In the genomic region with DNA sequence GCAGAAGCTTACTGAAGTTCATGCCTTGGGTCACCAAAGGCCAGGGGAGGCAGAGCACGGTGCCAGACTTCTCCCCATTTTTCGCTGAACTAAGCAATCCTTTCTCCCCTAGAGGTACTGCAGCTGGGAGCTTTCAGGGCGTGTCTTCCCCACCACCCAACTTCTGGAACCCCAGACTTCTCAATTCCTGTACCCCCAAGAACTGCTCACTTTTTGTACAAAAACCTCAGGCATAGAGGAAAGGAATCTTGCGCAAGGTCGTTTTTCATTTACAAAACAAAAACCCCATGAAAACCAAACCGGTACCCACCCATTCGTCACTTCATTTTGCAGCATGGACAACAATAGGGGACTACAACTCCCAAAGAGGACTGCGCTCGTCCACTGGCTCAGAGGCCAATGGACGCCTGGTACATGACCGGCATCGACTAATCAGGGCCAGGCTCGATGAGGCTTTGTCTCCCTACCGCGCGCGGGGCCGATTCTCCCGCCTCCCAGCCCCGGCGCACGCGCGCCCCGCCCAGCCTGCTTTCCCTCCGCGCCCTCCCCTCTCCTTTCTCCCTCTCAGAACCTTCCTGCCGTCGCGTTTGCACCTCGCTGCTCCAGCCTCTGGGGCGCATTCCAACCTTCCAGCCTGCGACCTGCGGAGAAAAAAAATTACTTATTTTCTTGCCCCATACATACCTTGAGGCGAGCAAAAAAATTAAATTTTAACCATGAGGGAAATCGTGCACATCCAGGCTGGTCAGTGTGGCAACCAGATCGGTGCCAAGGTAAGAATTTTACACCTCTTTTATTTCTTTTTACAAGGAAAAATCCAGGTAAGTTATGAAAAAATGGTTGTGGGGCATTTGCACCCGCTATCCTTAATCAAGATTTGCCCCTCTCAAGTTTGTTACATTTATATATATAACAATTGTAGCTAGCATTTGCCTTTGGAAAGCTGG, we compare ENCODE assay signal across 8 cellular contexts. TPM values are rescaled to one million over a fixed set of nuclear protein-coding genes. Genes with fewer than 3 reads are reported as not detected.
DNase-seq lines count a peak whose midpoint lies in the region; ATAC-seq and TF ChIP-seq lines count a peak whose summit lies in the region.

A gene (plus strand): TSS at position 562 of the 947 bp plus-strand sequence. CDS start 155 bp downstream, at position 717.

- DNase-seq in DMS79 (lab: John Stamatoyannopoulos, UW), result peak; percentile 96
- peak; percentile 95 for DNase-seq in MG63
- peak; percentile 94 to 97 for DNase-seq in SHP77 (lab: John Stamatoyannopoulos, UW)
- peak; percentile 93 for DNase-seq in activated T-helper 9 cell treated with anti-CD3 and anti-CD28 coated beads, Interleukin-2, amount 50 U/mL, for 16 hours (ENCODE audit: low read depth)
- DNase-seq in fibroblast of mammary gland (ENCODE audit: low read depth), result peak; percentile 97
- peak; percentile 88 to 96 (median 94) for DNase-seq in naive thymus-derived CD8-positive, alpha-beta T cell
- DNase-seq in stimulated activated naive B cell treated with anti-CD40 and anti-IgM and Interleukin-4, amounts not matched to agents 10 μg/mL and 1 μg/mL and 100 μg/mL, for 72 hours, result peak; percentile 90

- POLR2A ChIA-PET in naive thymus-derived CD8-positive, alpha-beta T cell (lab: Charles Lee), result interaction anchor here (0.5 to 14.3 kb wide), 10 partner anchors 11 to 229 kb away, joined by 3 to 594 read pairs (median 14); a partner anchor contains a TSS

- H3K36me3 Mint-ChIP-seq in naive thymus-derived CD8-positive, alpha-beta T cell, result peaks cover 0 to 36% (median 13%) of the 10 kb centered on the region in 3 donors
- peaks cover 49 to 73% of the 10 kb centered on the region in 2 donors for H3K36me3 Mint-ChIP-seq in stimulated activated naive B cell treated with anti-CD40 and anti-IgM and Interleukin-4, amounts not matched to agents 10 μg/mL and 1 μg/mL and 100 μg/mL, for 72 hours

- peak within 1 kb of the TSS; percentile 87 to 99 (median 98) for H3K4me3 Mint-ChIP-seq in naive thymus-derived CD8-positive, alpha-beta T cell
- H3K4me3 Mint-ChIP-seq in stimulated activated naive B cell treated with anti-CD40 and anti-IgM and Interleukin-4, amounts not matched to agents 10 μg/mL and 1 μg/mL and 100 μg/mL, for 72 hours, result peak within 1 kb of the TSS; percentile 86 to 95

- no peaks in the 10 kb centered on the region for H3K27me3 Mint-ChIP-seq in naive thymus-derived CD8-positive, alpha-beta T cell
- H3K27me3 Mint-ChIP-seq in stimulated activated naive B cell treated with anti-CD40 and anti-IgM and Interleukin-4, amounts not matched to agents 10 μg/mL and 1 μg/mL and 100 μg/mL, for 72 hours, result no peaks in the 10 kb centered on the region

- peak; percentile 38 for ATAC-seq in GM21825 (IDR thresholded peaks at IDR 0.05; ENCODE audit: unreplicated experiment)
- peak; percentile 66 to 68 for ATAC-seq in naive thymus-derived CD8-positive, alpha-beta T cell
- peak; percentile 66 to 68 for ATAC-seq in stimulated activated naive B cell treated with anti-CD40 and anti-IgM and Interleukin-4, amounts not matched to agents 10 μg/mL and 1 μg/mL and 100 μg/mL, for 72 hours (replicated peaks)

- peaks cover 36 to 76% (median 68%) of the 10 kb centered on the region in 4 donors for H3K4me1 Mint-ChIP-seq in naive thymus-derived CD8-positive, alpha-beta T cell
- peaks cover 38 to 67% of the 10 kb centered on the region in 2 donors for H3K4me1 Mint-ChIP-seq in stimulated activated naive B cell treated with anti-CD40 and anti-IgM and Interleukin-4, amounts not matched to agents 10 μg/mL and 1 μg/mL and 100 μg/mL, for 72 hours

- H3K4me3 ChIP-seq in MG63 (peak within 1 kb of the TSS; percentile 97), fibroblast of mammary gland (ENCODE audit: control insufficient read depth, low read depth, low read length) (peak within 1 kb of the TSS; percentile 100)

- no peaks in the 10 kb centered on the region for H3K9me3 ChIP-seq in MG63

- no peaks in the 10 kb centered on the region for H3K9me3 Mint-ChIP-seq in naive thymus-derived CD8-positive, alpha-beta T cell
- H3K9me3 Mint-ChIP-seq in stimulated activated naive B cell treated with anti-CD40 and anti-IgM and Interleukin-4, amounts not matched to agents 10 μg/mL and 1 μg/mL and 100 μg/mL, for 72 hours, result peaks cover 0 to 2% of the 10 kb centered on the region in 2 donors

- peak within 1 kb of the TSS; percentile 82 to 99 (median 96) for H3K27ac Mint-ChIP-seq in naive thymus-derived CD8-positive, alpha-beta T cell
- peak within 1 kb of the TSS; percentile 93 for H3K27ac Mint-ChIP-seq in stimulated activated naive B cell treated with anti-CD40 and anti-IgM and Interleukin-4, amounts not matched to agents 10 μg/mL and 1 μg/mL and 100 μg/mL, for 72 hours

- H3K27me3 ChIP-seq in MG63, result no peaks in the 10 kb centered on the region

- TF ChIP-seq CTCF in fibroblast of mammary gland (conservative IDR thresholded peaks at IDR 0.05; ENCODE audit: control insufficient read depth, insufficient read depth, low read depth, low read length), result no peak

- H3K36me3 ChIP-seq in MG63, result peaks cover 44% of the 10 kb centered on the region

RNA-seq across cellular contexts. Expression of the gene that starts here (rescaled TPM):
- 241 and 386 TPM in 2 replicates for total RNA-seq in MG63 (2014; rRNA removed; shearing (Covaris generic); ENCODE audit: low replicate concordance)
- 100 to 1,000 TPM; 171 to 187 TPM for total RNA-seq in naive thymus-derived CD8-positive, alpha-beta T cell
- polyA plus RNA-seq in naive thymus-derived CD8-positive, alpha-beta T cell, result 100 to 1,000 TPM in 1 of 3 donors, 10 to 100 TPM in 2; 79.2 to 116 (median 83.3) TPM

Comparison
In these comparisons a context has a peak if more than half of its experiments do, and no peak if none do; other contexts are left out.
1. Peak in every context shown above with its lines: DNase-seq, ATAC-seq and H3K4me3 ChIP-seq.